ENCODE assay signal across 26 cellular contexts in the genomic region with DNA sequence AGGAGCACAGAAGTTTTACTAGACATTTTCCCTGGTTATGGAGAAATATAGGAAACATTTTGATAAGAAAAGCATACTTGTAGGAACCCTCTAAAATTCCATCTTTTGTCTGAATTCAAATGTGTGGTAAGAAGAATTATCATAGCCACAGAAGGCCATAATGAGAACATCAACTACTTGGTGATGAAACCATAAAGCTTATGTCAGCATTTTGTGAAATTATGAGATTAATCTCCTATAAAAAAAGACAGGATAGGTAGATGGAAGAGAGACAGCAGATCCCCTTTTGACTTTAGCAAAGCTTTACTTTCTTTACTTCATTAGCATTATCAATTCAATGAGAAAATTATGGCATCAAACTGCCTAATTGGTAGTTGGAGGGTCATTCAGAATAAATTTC.
A peak's percentile ranks its signal among the peaks of the same experiment; 100 is the strongest.
DNase-seq lines count a peak whose midpoint lies in the region; ATAC-seq, FAIRE-seq and TF ChIP-seq lines count a peak whose summit lies in the region.
"Had no signal": no experiment of that assay in that cellular context is flagged by ENCODE, and none has a peak within 500 bp of the region (broad histone marks: within the 10 kb centered on the region; RNA-seq: fewer than 3 reads in every experiment).

No MANE protein-coding gene starts in this region.

- H3K27ac ChIP-seq in HepG2 (ENCODE audit: extremely low read length, insufficient read depth, low read length) (no peak overlapping the region), right lobe of liver (no peak overlapping the region), K562 (ENCODE audit: extremely low read depth, low read depth, low read length) (no peak overlapping the region), neural progenitor cell (no peak overlapping the region)
- H3K27ac ChIP-seq: 22Rv1, BLaER1 had no signal

- H3F3A ChIP-seq in neural progenitor cell (ENCODE audit: low read depth), result no peaks in the 10 kb centered on the region

- BruUV-seq in HepG2 (replicated peaks; lab: Mats Ljungman, UMichigan) (no TSS peak), K562 (replicated peaks; lab: Mats Ljungman, UMichigan) (no TSS peak)

- H3K79me2 ChIP-seq in HepG2 (ENCODE audit: insufficient read depth, low read length) (no peaks in the 10 kb centered on the region), K562 (ENCODE audit: control insufficient read depth, insufficient read depth, low read length) (no peaks in the 10 kb centered on the region), neural progenitor cell (ENCODE audit: low read depth) (no peaks in the 10 kb centered on the region)

- FAIRE-seq in HepG2 (lab: Jason Lieb, UNC) (no peak), K562 (lab: Jason Lieb, UNC) (no peak)
- FAIRE-seq: GM12892, GM18507, GM19239 had no signal

- H3K27ac Mint-ChIP-seq in neural progenitor cell, result no peak overlapping the region
- H3K27ac Mint-ChIP-seq: CD14-positive monocyte; CD4-positive, alpha-beta memory T cell; CD4-positive, CD25-positive, alpha-beta regulatory T cell had no signal

- H3K9me3 ChIP-seq in HepG2 (ENCODE audit: low read length), result peaks cover 26% of the 10 kb centered on the region
- no peaks in the 10 kb centered on the region for H3K9me3 ChIP-seq in right lobe of liver
- no peaks in the 10 kb centered on the region for H3K9me3 ChIP-seq in K562 (replicated peaks; ENCODE audit: control insufficient read depth, insufficient read depth, low read depth, low read length)
- no peaks in the 10 kb centered on the region for H3K9me3 ChIP-seq in neural progenitor cell (ENCODE audit: low read depth)
- H3K9me3 ChIP-seq: BE2C had no signal

- H3K27me3 ChIP-seq in HepG2 (ENCODE audit: control insufficient read depth in 1 of 2, insufficient read depth in 2 of 2, low read length in 2 of 2) (no peaks in the 10 kb centered on the region; a peak in 1 of 5 replicates), right lobe of liver (no peaks in the 10 kb centered on the region), K562 (ENCODE audit: control insufficient read depth in 2 of 2, insufficient read depth in 2 of 2, low read length in 2 of 2) (no peaks in the 10 kb centered on the region), neural progenitor cell (no peaks in the 10 kb centered on the region)
- H3K27me3 ChIP-seq: BE2C, BLaER1 had no signal

- H3K4me3 ChIP-seq in HepG2 (replicated peaks in 1 of 3; ENCODE audit: insufficient read depth in 1 of 3, low read depth in 2 of 3, low read length in 3 of 3), result no peak overlapping the region
- H3K4me3 ChIP-seq in right lobe of liver, result no peak overlapping the region
- H3K4me3 ChIP-seq in K562, result no peak overlapping the region
- H3K4me3 ChIP-seq in neural progenitor cell, result no peak overlapping the region
- H3K4me3 ChIP-seq: BLaER1, GM12878 had no signal

- H3K36me3 Mint-ChIP-seq in neural progenitor cell, result no peaks in the 10 kb centered on the region
- H3K36me3 Mint-ChIP-seq: CD14-positive monocyte; CD4-positive, alpha-beta memory T cell; CD4-positive, CD25-positive, alpha-beta regulatory T cell had no signal

- TF ChIP-seq CTCF in HepG2 (CRISPR knock-in tag; IDR thresholded peaks at IDR 0.05) (no peak), right lobe of liver (IDR thresholded peaks at IDR 0.05) (no peak), K562 (IDR thresholded peaks at IDR 0.05 in 2 of 3, conservative IDR thresholded peaks at IDR 0.05 in 1 of 3; ENCODE audit: insufficient read depth in 2 of 3, low read depth in 1 of 3, low read length in 3 of 3) (no peak), neural progenitor cell (IDR thresholded peaks at IDR 0.05) (no peak)

- H3K27me3 Mint-ChIP-seq in neural progenitor cell (ENCODE audit: insufficient read depth, low read depth), result peaks cover 3% of the 10 kb centered on the region
- H3K27me3 Mint-ChIP-seq: CD4-positive, alpha-beta memory T cell; CD4-positive, CD25-positive, alpha-beta regulatory T cell had no signal

- TF ChIP-seq POLR2A in HepG2 (IDR thresholded peaks at IDR 0.05; ENCODE audit: insufficient read depth in 1 of 2, low read depth in 2 of 2, low read length in 2 of 2) (no peak), right lobe of liver (IDR thresholded peaks at IDR 0.05) (no peak), K562 (conservative IDR thresholded peaks at IDR 0.05) (no peak)

- H3K4me1 ChIP-seq in HepG2 (ENCODE audit: insufficient read depth, low read length) (no peaks in the 10 kb centered on the region), right lobe of liver (no peaks in the 10 kb centered on the region), K562 (replicated peaks in 1 of 2; ENCODE audit: control insufficient read depth in 2 of 2, insufficient read depth in 2 of 2, low read length in 2 of 2) (no peaks in the 10 kb centered on the region), neural progenitor cell (no peaks in the 10 kb centered on the region)
- H3K4me1 ChIP-seq: BE2C, BLaER1 had no signal

- no peak overlapping the region for H3K4me3 Mint-ChIP-seq in neural progenitor cell
- H3K4me3 Mint-ChIP-seq: CD14-positive monocyte; CD4-positive, alpha-beta memory T cell; CD4-positive, CD25-positive, alpha-beta regulatory T cell had no signal

- TF ChIP-seq EP300 in HepG2 (IDR thresholded peaks at IDR 0.05; ENCODE audit: low read depth in 2 of 2, low read length in 2 of 2), result no peak
- no peak for TF ChIP-seq EP300 in HepG2 (CRISPR knock-in tag; IDR thresholded peaks at IDR 0.05; ENCODE audit: borderline replicate concordance)
- TF ChIP-seq EP300 in K562 (IDR thresholded peaks at IDR 0.05; ENCODE audit: low read length), result no peak

- H3K9me1 ChIP-seq in K562 (ENCODE audit: control insufficient read depth, insufficient read depth, low read length), result no peaks in the 10 kb centered on the region

- H3K36me3 ChIP-seq in HepG2 (replicated peaks in 1 of 2; ENCODE audit: control insufficient read depth in 1 of 2, insufficient read depth in 2 of 2, low read length in 2 of 2) (no peaks in the 10 kb centered on the region), right lobe of liver (no peaks in the 10 kb centered on the region), K562 (ENCODE audit: control insufficient read depth, insufficient read depth, low read length) (no peaks in the 10 kb centered on the region), neural progenitor cell (no peaks in the 10 kb centered on the region)
- H3K36me3 ChIP-seq: BE2C, BLaER1 had no signal

- TF ChIP-seq RAD21 in HepG2 (CRISPR knock-in tag; IDR thresholded peaks at IDR 0.05), result no peak
- TF ChIP-seq RAD21 in K562 (CRISPR knock-in tag; conservative IDR thresholded peaks at IDR 0.05 in 1 of 2, IDR thresholded peaks at IDR 0.05 in 1 of 2), result no peak

- intact Hi-C loops in HepG2 (cut with micrococcal nuclease; ENCODE audit: unreplicated experiment), result no loop called here
- intact Hi-C loops in right lobe of liver (cut with DNase I), result no loop called here
- intact Hi-C loops in K562 (cut with micrococcal nuclease), result no loop called here

- no peaks in the 10 kb centered on the region for H3K4me1 Mint-ChIP-seq in neural progenitor cell
- H3K4me1 Mint-ChIP-seq: CD14-positive monocyte; CD4-positive, alpha-beta memory T cell; CD4-positive, CD25-positive, alpha-beta regulatory T cell had no signal

- ATAC-seq in HepG2, result no peak
- ATAC-seq in right lobe of liver, result no peak
- ATAC-seq in K562, result no peak
- ATAC-seq in GM18858 (IDR thresholded peaks at IDR 0.05; ENCODE audit: unreplicated experiment), result no peak
- ATAC-seq: GM12878 had no signal

- CTCF ChIA-PET in HepG2 (lab: Yijun Ruan, JAX; ENCODE audit: low intra/inter-chr PET ratio, low total read pairs) (no interaction called here), K562 (lab: Yijun Ruan, JAX; ENCODE audit: low intra/inter-chr PET ratio) (no interaction called here)

- H3K9ac ChIP-seq in HepG2 (ENCODE audit: insufficient read depth, low read depth, low read length) (no peak overlapping the region), K562 (ENCODE audit: insufficient read depth in 1 of 2, low read depth in 2 of 2, low read length in 2 of 2) (no peak overlapping the region), neural progenitor cell (no peak overlapping the region)
- H3K9ac ChIP-seq: BLaER1 had no signal

- H4K20me1 ChIP-seq in HepG2 (ENCODE audit: insufficient read depth, low read length), result no peaks in the 10 kb centered on the region
- H4K20me1 ChIP-seq in K562 (replicated peaks; ENCODE audit: control insufficient read depth, insufficient read depth, low read length), result no peaks in the 10 kb centered on the region
- no peaks in the 10 kb centered on the region for H4K20me1 ChIP-seq in neural progenitor cell (ENCODE audit: low read depth)
- H4K20me1 ChIP-seq: BLaER1 had no signal

- in situ Hi-C loops in HepG2 (cut with HindIII; ENCODE audit: extremely low pct_ligation_motif_present, low pct_unique_long_range_greater_than_20kb), result no loop called here
- in situ Hi-C loops in K562 (cut with MboI), result no loop called here

- H3K4me2 ChIP-seq in HepG2 (ENCODE audit: low read depth, low read length) (no peak overlapping the region), K562 (ENCODE audit: insufficient read depth, low read length) (no peak overlapping the region), neural progenitor cell (no peak overlapping the region)
- H3K4me2 ChIP-seq: BLaER1 had no signal

- POLR2A ChIA-PET in HepG2 (lab: Yijun Ruan, JAX), result no interaction called here
- POLR2A ChIA-PET in K562 (lab: Yijun Ruan, JAX), result no interaction called here

- H2AFZ ChIP-seq in HepG2 (ENCODE audit: low read length) (no peak overlapping the region), K562 (ENCODE audit: low read depth, low read length) (no peak overlapping the region), neural progenitor cell (replicated peaks) (peak overlapping the region; percentile 28)

- peaks cover 10% of the 10 kb centered on the region for H3K9me3 Mint-ChIP-seq in neural progenitor cell

- DNase-seq in HepG2 (ENCODE audit: low spot score) (no peak), right lobe of liver (no peak), K562 (ENCODE audit: extremely low read depth in 1 of 4, low spot score in 3 of 4) (no peak), neural progenitor cell (ENCODE audit: low spot score) (no peak), COLO829 (ENCODE audit: low spot score) (no peak)
- DNase-seq: ACHN; BE2C; C1 segment of cervical spinal cord; CD4-positive, alpha-beta memory T cell; CD4-positive, CD25-positive, alpha-beta regulatory T cell; COR-L47; DMS 273 treated with DMSO at 0.1 percent for 48 hours; DMS153; DMS53; DMS79; DND-41; EL; GDM1 had no signal

TF ChIP-seq in HepG2, 621 proteins besides CTCF, POLR2A, EP300 and RAD21:
- TF ChIP-seq MAFF (IDR thresholded peaks at IDR 0.05; ENCODE audit: low read depth, low read length) (peak; percentile 87), ZNF253 (CRISPR knock-in tag; IDR thresholded peaks at IDR 0.05; ENCODE audit: borderline replicate concordance) (no peak), MAFK (conservative IDR thresholded peaks at IDR 0.05 in 1 of 2, IDR thresholded peaks at IDR 0.05 in 1 of 2; ENCODE audit: low read length in 2 of 2) (peak; percentile 79 to 94)

TF ChIP-seq in K562, 482 proteins besides CTCF, POLR2A, EP300 and RAD21:
- TF ChIP-seq MAFF (IDR thresholded peaks at IDR 0.05; ENCODE audit: low read length) (peak; percentile 45), JUNB (CRISPR knock-in tag; conservative IDR thresholded peaks at IDR 0.05) (no peak), ZNF316 (IDR thresholded peaks at IDR 0.05) (peak; percentile 18; the same call in 1 of the 2 replicates), C11orf30 (IDR thresholded peaks at IDR 0.05; ENCODE audit: low read depth) (no peak), MAFK (IDR thresholded peaks at IDR 0.05; ENCODE audit: low read length) (peak; percentile 46)

Comparison
In these comparisons a context has a peak if more than half of its experiments do, and no peak if none do; other contexts are left out.
1. Of the 241 proteins assayed by ChIP-seq in both HepG2 and K562: peak only in HepG2: none; only in K562: none; in both: MAFF and MAFK; in neither: 239.